16 cellular contexts compared by ENCODE assay signal in genomic region chr2:46225730-46226129, GRCh38.
"Had no signal": no experiment of that assay in that cellular context is flagged by ENCODE, and none has a peak within 500 bp of the region (broad histone marks: within the 10 kb centered on the region; RNA-seq: fewer than 3 reads in every experiment).

No MANE protein-coding gene starts in this region.

- H3K4me3 ChIP-seq: coronary artery, prostate gland, stomach, thyroid gland had no signal

- H3K27ac Mint-ChIP-seq: activated CD4-positive, alpha-beta memory T cell treated with anti-CD3 and anti-CD28 coated beads, Interleukin-2, amount 10 ng/mL, durations not matched to agents 7 days and 5 days; activated T-helper 1 cell treated with anti-CD3 and anti-CD28 coated beads, Interleukin-12 subunit alpha, Interleukin-12 subunit beta, Interleukin-2, Interleukin-4 antibody, amounts not matched to agents 30 ng/mL and 10 ng/mL and 1 ng/mL, durations not matched to agents 14 hours and 24 hours and 36 hours had no signal

- H3K36me3 ChIP-seq: prostate gland, stomach, thyroid gland had no signal

- H3K9me3 ChIP-seq: prostate gland, stomach, thyroid gland had no signal

- DNase-seq: activated CD4-positive, alpha-beta memory T cell treated with anti-CD3 and anti-CD28 coated beads, Interleukin-2, amount 10 ng/mL, durations not matched to agents 7 days and 5 days; activated CD4-positive, alpha-beta T cell treated with anti-CD3 and anti-CD28 coated beads for 1 hour; activated naive CD4-positive, alpha-beta T cell treated with Interleukin-2 at 50 U/mL for 16 hours; caudate nucleus; effector CD8-positive, alpha-beta T cell; hypothalamus; kidney glomerular epithelial cell; nucleus accumbens; stimulated activated CD4-positive, alpha-beta T cell treated with anti-CD3 and anti-CD28 coated beads, Interleukin-15, amount 100 ng/mL, for 24 hours; stimulated activated CD4-positive, alpha-beta T cell treated with anti-CD3 and anti-CD28 coated beads, Interleukin-4, amount 100 ng/mL, for 4 hours; stomach; thyroid gland had no signal

- H3K4me3 Mint-ChIP-seq: activated CD4-positive, alpha-beta memory T cell treated with anti-CD3 and anti-CD28 coated beads, Interleukin-2, amount 10 ng/mL, durations not matched to agents 7 days and 5 days; activated T-helper 1 cell treated with anti-CD3 and anti-CD28 coated beads, Interleukin-12 subunit alpha, Interleukin-12 subunit beta, Interleukin-2, Interleukin-4 antibody, amounts not matched to agents 30 ng/mL and 10 ng/mL and 1 ng/mL, durations not matched to agents 14 hours and 24 hours and 36 hours; natural killer cell treated with Interleukin-12 subunit alpha and Interleukin-12 subunit beta and Interleukin-15 and Interleukin-18, amount 100 ng/mL, for 72 hours had no signal

- H3K27me3 ChIP-seq: stomach, thyroid gland had no signal

- H3K27ac ChIP-seq: prostate gland had no signal

- H3K4me1 ChIP-seq: prostate gland had no signal
